In the genomic region with DNA sequence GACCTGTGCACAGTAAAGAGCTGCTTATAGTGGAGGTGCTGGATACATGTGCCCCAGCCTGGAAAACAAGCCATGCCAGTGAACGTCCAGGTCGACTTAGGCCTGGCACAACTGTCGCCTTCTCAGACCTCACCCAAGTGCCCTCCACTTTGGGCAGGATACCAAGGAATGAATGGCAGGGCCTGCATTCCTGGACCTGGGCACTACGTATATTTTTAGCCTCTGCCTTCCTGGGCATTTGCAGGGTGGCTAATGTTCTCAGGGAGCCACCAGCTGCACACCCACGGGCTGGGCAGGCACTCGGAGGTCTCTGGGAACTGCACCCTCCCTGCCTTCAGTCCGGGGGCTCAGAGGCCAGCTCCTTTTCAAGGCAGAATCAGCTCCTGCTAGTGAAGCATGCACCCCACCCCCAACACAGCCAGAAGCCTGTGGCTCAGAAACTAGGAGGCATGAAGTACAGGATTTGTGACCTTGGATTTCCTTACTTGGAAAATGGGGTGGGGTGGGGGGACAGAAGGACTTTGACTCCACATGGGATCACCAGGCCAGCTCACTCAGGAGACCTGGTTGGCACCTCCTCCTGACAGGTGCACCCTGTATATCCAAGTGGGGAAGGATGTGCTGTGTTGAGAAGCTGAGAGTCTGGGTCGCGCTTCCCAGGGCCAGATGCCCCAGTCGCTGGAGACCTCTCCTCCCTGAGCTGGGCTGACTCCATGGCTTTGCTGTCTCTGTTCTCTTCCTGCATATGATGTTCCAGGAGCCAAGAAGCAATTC, we compare ENCODE assay signal across 1 cellular context.
TF ChIP-seq lines count a peak whose summit lies in the region.

No MANE protein-coding gene starts in this region.

TF ChIP-seq in HepG2, 621 proteins besides CTCF, POLR2A, EP300 and RAD21 (continued from another document and continues in another):
- TF ChIP-seq, protein P1, sequence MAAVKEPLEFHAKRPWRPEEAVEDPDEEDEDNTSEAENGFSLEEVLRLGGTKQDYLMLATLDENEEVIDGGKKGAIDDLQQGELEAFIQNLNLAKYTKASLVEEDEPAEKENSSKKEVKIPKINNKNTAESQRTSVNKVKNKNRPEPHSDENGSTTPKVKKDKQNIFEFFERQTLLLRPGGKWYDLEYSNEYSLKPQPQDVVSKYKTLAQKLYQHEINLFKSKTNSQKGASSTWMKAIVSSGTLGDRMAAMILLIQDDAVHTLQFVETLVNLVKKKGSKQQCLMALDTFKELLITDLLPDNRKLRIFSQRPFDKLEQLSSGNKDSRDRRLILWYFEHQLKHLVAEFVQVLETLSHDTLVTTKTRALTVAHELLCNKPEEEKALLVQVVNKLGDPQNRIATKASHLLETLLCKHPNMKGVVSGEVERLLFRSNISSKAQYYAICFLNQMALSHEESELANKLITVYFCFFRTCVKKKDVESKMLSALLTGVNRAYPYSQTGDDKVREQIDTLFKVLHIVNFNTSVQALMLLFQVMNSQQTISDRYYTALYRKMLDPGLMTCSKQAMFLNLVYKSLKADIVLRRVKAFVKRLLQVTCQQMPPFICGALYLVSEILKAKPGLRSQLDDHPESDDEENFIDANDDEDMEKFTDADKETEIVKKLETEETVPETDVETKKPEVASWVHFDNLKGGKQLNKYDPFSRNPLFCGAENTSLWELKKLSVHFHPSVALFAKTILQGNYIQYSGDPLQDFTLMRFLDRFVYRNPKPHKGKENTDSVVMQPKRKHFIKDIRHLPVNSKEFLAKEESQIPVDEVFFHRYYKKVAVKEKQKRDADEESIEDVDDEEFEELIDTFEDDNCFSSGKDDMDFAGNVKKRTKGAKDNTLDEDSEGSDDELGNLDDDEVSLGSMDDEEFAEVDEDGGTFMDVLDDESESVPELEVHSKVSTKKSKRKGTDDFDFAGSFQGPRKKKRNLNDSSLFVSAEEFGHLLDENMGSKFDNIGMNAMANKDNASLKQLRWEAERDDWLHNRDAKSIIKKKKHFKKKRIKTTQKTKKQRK (IDR thresholded peaks at IDR 0.05; ENCODE audit: low read length) = no peak
- TF ChIP-seq ZNF333 (CRISPR knock-in tag; IDR thresholded peaks at IDR 0.05; ENCODE audit: borderline replicate concordance) (no peak), ZNF670 (CRISPR knock-in tag; IDR thresholded peaks at IDR 0.05; ENCODE audit: borderline replicate concordance) (no peak), DNMT3B (CRISPR knock-in tag; conservative IDR thresholded peaks at IDR 0.05) (no peak), ZNF720 (CRISPR knock-in tag; IDR thresholded peaks at IDR 0.05) (no peak), ZNF234 (CRISPR knock-in tag; conservative IDR thresholded peaks at IDR 0.05) (no peak), ZNF317 (CRISPR knock-in tag; IDR thresholded peaks at IDR 0.05) (peak; percentile 61; the same call in 1 of the 2 replicates), YEATS4 (CRISPR knock-in tag; IDR thresholded peaks at IDR 0.05; ENCODE audit: borderline replicate concordance) (peak; percentile 64; the same call in 1 of the 2 replicates), TEAD2 (CRISPR knock-in tag; IDR thresholded peaks at IDR 0.05) (no peak), TBP (CRISPR knock-in tag; IDR thresholded peaks at IDR 0.05) (no peak), ZNF34 (CRISPR knock-in tag; IDR thresholded peaks at IDR 0.05; ENCODE audit: borderline replicate concordance) (no peak), BCL6 (CRISPR knock-in tag; IDR thresholded peaks at IDR 0.05) (no peak), BORCS8-MEF2B (CRISPR knock-in tag; IDR thresholded peaks at IDR 0.05) (peak; percentile 34; the same call in 1 of the 2 replicates), CBX2 (IDR thresholded peaks at IDR 0.05; ENCODE audit: low read depth, low read length) (no peak), CBX2 (CRISPR knock-in tag; IDR thresholded peaks at IDR 0.05; ENCODE audit: low read depth) (no peak), PRMT3 (CRISPR knock-in tag; IDR thresholded peaks at IDR 0.05; ENCODE audit: borderline replicate concordance, low read depth) (no peak), HMGA1 (CRISPR knock-in tag; conservative IDR thresholded peaks at IDR 0.05) (no peak), NR2F6 (IDR thresholded peaks at IDR 0.05) (peak; percentile 65), NR2F6 (CRISPR knock-in tag; IDR thresholded peaks at IDR 0.05) (peak; percentile 54; the same call in 1 of the 2 replicates), ZNF296 (CRISPR knock-in tag; conservative IDR thresholded peaks at IDR 0.05) (no peak), HNRNPL (IDR thresholded peaks at IDR 0.05; ENCODE audit: low read depth, low read length) (peak; percentile 89), FOSL1 (CRISPR knock-in tag; IDR thresholded peaks at IDR 0.05; ENCODE audit: borderline replicate concordance) (no peak), ZNF17 (CRISPR knock-in tag; IDR thresholded peaks at IDR 0.05) (no peak), ZNF775 (CRISPR knock-in tag; IDR thresholded peaks at IDR 0.05; ENCODE audit: borderline replicate concordance) (no peak), ZNF747 (CRISPR knock-in tag; IDR thresholded peaks at IDR 0.05; ENCODE audit: borderline replicate concordance) (no peak), KDM2A (CRISPR knock-in tag; IDR thresholded peaks at IDR 0.05; ENCODE audit: borderline replicate concordance, low read depth) (peak; percentile 38; the same call in 1 of the 2 replicates), TCF12 (IDR thresholded peaks at IDR 0.05) (no peak), TCF12 (CRISPR knock-in tag; IDR thresholded peaks at IDR 0.05) (no peak), FOXK2 (IDR thresholded peaks at IDR 0.05) (peak; percentile 7; the same call in 1 of the 2 replicates), PCBP1 (IDR thresholded peaks at IDR 0.05; ENCODE audit: borderline replicate concordance, low read depth, low read length) (no peak), KDM6A (CRISPR knock-in tag; IDR thresholded peaks at IDR 0.05; ENCODE audit: low read depth) (peak; percentile 78), MAZ (IDR thresholded peaks at IDR 0.05; ENCODE audit: borderline replicate concordance, low read depth, low read length) (peak; percentile 61; the same call in 1 of the 2 replicates), MAZ (CRISPR knock-in tag; IDR thresholded peaks at IDR 0.05; ENCODE audit: low read depth) (no peak), TSC22D2 (CRISPR knock-in tag; IDR thresholded peaks at IDR 0.05; ENCODE audit: borderline replicate concordance) (no peak), ZNF629 (CRISPR knock-in tag; conservative IDR thresholded peaks at IDR 0.05) (no peak), HES4 (CRISPR knock-in tag; IDR thresholded peaks at IDR 0.05; ENCODE audit: borderline replicate concordance) (peak; percentile 63; the same call in 1 of the 2 replicates), SAFB2 (CRISPR knock-in tag; IDR thresholded peaks at IDR 0.05; ENCODE audit: borderline replicate concordance, low read depth) (no peak)
- TF ChIP-seq, protein P2, sequence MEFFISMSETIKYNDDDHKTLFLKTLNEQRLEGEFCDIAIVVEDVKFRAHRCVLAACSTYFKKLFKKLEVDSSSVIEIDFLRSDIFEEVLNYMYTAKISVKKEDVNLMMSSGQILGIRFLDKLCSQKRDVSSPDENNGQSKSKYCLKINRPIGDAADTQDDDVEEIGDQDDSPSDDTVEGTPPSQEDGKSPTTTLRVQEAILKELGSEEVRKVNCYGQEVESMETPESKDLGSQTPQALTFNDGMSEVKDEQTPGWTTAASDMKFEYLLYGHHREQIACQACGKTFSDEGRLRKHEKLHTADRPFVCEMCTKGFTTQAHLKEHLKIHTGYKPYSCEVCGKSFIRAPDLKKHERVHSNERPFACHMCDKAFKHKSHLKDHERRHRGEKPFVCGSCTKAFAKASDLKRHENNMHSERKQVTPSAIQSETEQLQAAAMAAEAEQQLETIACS (CRISPR knock-in tag; IDR thresholded peaks at IDR 0.05) = no peak
- TF ChIP-seq, protein P3, sequence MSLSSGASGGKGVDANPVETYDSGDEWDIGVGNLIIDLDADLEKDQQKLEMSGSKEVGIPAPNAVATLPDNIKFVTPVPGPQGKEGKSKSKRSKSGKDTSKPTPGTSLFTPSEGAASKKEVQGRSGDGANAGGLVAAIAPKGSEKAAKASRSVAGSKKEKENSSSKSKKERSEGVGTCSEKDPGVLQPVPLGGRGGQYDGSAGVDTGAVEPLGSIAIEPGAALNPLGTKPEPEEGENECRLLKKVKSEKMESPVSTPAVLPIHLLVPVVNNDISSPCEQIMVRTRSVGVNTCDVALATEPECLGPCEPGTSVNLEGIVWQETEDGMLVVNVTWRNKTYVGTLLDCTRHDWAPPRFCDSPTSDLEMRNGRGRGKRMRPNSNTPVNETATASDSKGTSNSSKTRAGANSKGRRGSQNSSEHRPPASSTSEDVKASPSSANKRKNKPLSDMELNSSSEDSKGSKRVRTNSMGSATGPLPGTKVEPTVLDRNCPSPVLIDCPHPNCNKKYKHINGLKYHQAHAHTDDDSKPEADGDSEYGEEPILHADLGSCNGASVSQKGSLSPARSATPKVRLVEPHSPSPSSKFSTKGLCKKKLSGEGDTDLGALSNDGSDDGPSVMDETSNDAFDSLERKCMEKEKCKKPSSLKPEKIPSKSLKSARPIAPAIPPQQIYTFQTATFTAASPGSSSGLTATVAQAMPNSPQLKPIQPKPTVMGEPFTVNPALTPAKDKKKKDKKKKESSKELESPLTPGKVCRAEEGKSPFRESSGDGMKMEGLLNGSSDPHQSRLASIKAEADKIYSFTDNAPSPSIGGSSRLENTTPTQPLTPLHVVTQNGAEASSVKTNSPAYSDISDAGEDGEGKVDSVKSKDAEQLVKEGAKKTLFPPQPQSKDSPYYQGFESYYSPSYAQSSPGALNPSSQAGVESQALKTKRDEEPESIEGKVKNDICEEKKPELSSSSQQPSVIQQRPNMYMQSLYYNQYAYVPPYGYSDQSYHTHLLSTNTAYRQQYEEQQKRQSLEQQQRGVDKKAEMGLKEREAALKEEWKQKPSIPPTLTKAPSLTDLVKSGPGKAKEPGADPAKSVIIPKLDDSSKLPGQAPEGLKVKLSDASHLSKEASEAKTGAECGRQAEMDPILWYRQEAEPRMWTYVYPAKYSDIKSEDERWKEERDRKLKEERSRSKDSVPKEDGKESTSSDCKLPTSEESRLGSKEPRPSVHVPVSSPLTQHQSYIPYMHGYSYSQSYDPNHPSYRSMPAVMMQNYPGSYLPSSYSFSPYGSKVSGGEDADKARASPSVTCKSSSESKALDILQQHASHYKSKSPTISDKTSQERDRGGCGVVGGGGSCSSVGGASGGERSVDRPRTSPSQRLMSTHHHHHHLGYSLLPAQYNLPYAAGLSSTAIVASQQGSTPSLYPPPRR (CRISPR knock-in tag; IDR thresholded peaks at IDR 0.05; ENCODE audit: borderline replicate concordance) = peak; percentile 54; the same call in 1 of the 2 replicates
- TF ChIP-seq, protein P4, sequence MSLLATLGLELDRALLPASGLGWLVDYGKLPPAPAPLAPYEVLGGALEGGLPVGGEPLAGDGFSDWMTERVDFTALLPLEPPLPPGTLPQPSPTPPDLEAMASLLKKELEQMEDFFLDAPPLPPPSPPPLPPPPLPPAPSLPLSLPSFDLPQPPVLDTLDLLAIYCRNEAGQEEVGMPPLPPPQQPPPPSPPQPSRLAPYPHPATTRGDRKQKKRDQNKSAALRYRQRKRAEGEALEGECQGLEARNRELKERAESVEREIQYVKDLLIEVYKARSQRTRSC (CRISPR knock-in tag; IDR thresholded peaks at IDR 0.05; ENCODE audit: low read depth) = no peak
- TF ChIP-seq, protein P5, sequence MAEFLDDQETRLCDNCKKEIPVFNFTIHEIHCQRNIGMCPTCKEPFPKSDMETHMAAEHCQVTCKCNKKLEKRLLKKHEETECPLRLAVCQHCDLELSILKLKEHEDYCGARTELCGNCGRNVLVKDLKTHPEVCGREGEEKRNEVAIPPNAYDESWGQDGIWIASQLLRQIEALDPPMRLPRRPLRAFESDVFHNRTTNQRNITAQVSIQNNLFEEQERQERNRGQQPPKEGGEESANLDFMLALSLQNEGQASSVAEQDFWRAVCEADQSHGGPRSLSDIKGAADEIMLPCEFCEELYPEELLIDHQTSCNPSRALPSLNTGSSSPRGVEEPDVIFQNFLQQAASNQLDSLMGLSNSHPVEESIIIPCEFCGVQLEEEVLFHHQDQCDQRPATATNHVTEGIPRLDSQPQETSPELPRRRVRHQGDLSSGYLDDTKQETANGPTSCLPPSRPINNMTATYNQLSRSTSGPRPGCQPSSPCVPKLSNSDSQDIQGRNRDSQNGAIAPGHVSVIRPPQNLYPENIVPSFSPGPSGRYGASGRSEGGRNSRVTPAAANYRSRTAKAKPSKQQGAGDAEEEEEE (CRISPR knock-in tag; IDR thresholded peaks at IDR 0.05; ENCODE audit: borderline replicate concordance) = no peak; the same call in 1 of the 2 replicates
- TF ChIP-seq, protein P6, sequence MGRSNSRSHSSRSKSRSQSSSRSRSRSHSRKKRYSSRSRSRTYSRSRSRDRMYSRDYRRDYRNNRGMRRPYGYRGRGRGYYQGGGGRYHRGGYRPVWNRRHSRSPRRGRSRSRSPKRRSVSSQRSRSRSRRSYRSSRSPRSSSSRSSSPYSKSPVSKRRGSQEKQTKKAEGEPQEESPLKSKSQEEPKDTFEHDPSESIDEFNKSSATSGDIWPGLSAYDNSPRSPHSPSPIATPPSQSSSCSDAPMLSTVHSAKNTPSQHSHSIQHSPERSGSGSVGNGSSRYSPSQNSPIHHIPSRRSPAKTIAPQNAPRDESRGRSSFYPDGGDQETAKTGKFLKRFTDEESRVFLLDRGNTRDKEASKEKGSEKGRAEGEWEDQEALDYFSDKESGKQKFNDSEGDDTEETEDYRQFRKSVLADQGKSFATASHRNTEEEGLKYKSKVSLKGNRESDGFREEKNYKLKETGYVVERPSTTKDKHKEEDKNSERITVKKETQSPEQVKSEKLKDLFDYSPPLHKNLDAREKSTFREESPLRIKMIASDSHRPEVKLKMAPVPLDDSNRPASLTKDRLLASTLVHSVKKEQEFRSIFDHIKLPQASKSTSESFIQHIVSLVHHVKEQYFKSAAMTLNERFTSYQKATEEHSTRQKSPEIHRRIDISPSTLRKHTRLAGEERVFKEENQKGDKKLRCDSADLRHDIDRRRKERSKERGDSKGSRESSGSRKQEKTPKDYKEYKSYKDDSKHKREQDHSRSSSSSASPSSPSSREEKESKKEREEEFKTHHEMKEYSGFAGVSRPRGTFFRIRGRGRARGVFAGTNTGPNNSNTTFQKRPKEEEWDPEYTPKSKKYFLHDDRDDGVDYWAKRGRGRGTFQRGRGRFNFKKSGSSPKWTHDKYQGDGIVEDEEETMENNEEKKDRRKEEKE (IDR thresholded peaks at IDR 0.05) = no peak
- TF ChIP-seq, protein P7, sequence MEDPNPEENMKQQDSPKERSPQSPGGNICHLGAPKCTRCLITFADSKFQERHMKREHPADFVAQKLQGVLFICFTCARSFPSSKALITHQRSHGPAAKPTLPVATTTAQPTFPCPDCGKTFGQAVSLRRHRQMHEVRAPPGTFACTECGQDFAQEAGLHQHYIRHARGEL (CRISPR knock-in tag; IDR thresholded peaks at IDR 0.05) = no peak
- TF ChIP-seq, protein P8, sequence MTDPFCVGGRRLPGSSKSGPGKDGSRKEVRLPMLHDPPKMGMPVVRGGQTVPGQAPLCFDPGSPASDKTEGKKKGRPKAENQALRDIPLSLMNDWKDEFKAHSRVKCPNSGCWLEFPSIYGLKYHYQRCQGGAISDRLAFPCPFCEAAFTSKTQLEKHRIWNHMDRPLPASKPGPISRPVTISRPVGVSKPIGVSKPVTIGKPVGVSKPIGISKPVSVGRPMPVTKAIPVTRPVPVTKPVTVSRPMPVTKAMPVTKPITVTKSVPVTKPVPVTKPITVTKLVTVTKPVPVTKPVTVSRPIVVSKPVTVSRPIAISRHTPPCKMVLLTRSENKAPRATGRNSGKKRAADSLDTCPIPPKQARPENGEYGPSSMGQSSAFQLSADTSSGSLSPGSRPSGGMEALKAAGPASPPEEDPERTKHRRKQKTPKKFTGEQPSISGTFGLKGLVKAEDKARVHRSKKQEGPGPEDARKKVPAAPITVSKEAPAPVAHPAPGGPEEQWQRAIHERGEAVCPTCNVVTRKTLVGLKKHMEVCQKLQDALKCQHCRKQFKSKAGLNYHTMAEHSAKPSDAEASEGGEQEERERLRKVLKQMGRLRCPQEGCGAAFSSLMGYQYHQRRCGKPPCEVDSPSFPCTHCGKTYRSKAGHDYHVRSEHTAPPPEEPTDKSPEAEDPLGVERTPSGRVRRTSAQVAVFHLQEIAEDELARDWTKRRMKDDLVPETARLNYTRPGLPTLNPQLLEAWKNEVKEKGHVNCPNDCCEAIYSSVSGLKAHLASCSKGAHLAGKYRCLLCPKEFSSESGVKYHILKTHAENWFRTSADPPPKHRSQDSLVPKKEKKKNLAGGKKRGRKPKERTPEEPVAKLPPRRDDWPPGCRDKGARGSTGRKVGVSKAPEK (CRISPR knock-in tag; IDR thresholded peaks at IDR 0.05; ENCODE audit: borderline replicate concordance) = no peak
